In the genomic region with DNA sequence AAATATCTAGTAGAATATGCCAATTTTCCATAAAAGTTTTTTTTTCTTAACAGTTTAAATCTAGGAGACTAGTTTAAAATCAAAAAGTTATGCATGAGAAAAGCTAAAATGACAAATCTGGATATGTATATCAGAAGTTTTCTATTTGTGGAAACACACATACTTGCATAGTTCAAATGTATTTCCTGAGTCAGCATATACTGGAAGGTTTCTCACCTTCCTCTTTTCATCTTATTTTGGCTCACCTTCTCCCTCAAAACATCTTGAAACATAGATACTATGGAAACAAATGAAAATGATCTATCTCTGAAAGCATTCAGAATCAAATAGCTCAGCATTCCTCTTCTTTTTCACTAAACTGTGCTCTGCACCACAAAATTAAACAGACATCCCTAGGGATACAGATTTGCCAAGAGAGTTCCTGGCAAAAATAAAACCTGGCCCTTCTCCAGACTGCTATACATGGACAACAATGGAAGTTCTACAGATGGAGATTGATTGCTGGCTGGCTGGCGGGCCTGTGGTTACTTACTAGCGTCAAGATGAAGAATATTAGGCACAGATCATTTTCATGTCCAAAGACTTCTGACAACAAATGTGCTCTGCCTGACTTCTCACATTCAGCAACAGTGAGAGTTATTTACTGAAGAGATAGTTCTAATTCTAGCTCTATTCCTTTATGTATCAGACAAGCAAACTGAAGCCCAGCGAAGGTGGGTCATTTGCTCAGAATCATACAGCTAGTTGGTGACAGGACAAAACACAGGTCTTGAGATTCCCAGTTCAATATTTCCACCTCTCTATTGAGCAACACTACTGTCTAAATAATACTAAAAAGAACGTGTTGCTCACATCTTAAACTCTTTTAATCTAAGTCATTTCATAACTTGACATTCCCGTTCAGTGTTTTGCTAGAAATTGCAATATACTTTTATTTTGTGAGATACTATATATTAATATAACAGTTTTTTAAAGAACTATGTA, we compare ENCODE assay signal across 8 cellular contexts. TPM values are rescaled to one million over a fixed set of nuclear protein-coding genes. Genes with fewer than 3 reads are reported as not detected.
A peak's percentile ranks its signal among the peaks of the same experiment; 100 is the strongest.
DNase-seq lines count a peak whose midpoint lies in the region; ATAC-seq and TF ChIP-seq lines count a peak whose summit lies in the region.

No MANE protein-coding gene starts in this region.

- H3K27me3 Mint-ChIP-seq in HFFc6 (ENCODE audit: insufficient read depth): no peaks in the 10 kb centered on the region

- TF ChIP-seq CTCF in HFFc6 (IDR thresholded peaks at IDR 0.05) (no peak), cardiac muscle cell (IDR thresholded peaks at IDR 0.05; ENCODE audit: low read depth, low read length) (no peak)

- H3K27ac ChIP-seq in cardiac muscle cell: peak overlapping the region; percentile 59

- H3K4me1 ChIP-seq in cardiac muscle cell (ENCODE audit: low read depth): peaks cover 12% of the 10 kb centered on the region

- peak; percentile 39 for DNase-seq in HFFc6
- peak; percentile 75 for DNase-seq in SK-N-DZ (ENCODE audit: low spot score)
- peak in 1 of 2 donors; percentile 97 for DNase-seq in cardiac muscle cell (ENCODE audit: low read depth in 1 of 2, low spot score in 1 of 2)
- peak; percentile 90 for DNase-seq in stromal cell of bone marrow (ENCODE audit: low read depth)
- no peak for DNase-seq in AML-193 (lab: John Stamatoyannopoulos, UW)
- DNase-seq in islet precursor cell: no peak
- DNase-seq in activated gamma-delta T cell treated with Interleukin-2 at 50 U/mL for 16 hours: no peak

- no peaks in the 10 kb centered on the region for H3K36me3 Mint-ChIP-seq in HFFc6 (ENCODE audit: low read depth)

- no peak for ATAC-seq in GM21447 (IDR thresholded peaks at IDR 0.05; ENCODE audit: unreplicated experiment)

- H3K4me1 Mint-ChIP-seq in HFFc6 (ENCODE audit: low read depth): peaks cover 60% of the 10 kb centered on the region

- H3K4me3 Mint-ChIP-seq in HFFc6: peak overlapping the region; percentile 25; the same call in 1 of the 2 replicates

- H3K27me3 ChIP-seq in cardiac muscle cell: no peaks in the 10 kb centered on the region

- H3K27ac Mint-ChIP-seq in HFFc6: peak overlapping the region; percentile 68

- H3K9me3 ChIP-seq in cardiac muscle cell (ENCODE audit: low read depth): no peaks in the 10 kb centered on the region

- no peaks in the 10 kb centered on the region for H3K9me3 Mint-ChIP-seq in HFFc6

- H3K4me3 ChIP-seq in cardiac muscle cell: no peak overlapping the region

- no peaks in the 10 kb centered on the region for H3K36me3 ChIP-seq in cardiac muscle cell

RNA-seq across cellular contexts. Expression of gene DIPK1A, which starts 26.6 kb away (rescaled TPM):
- 10 to 100 TPM; 18.9 to 24.5 (median 21.9) TPM for total RNA-seq in HFFc6 (2021; fragmentation: NEBNext Ultra II Directional; extraction: Animal tissue kit (Norgen Biotek cat#: 25700))
- 8.2 and 10.8 TPM in 2 replicates for polyA plus RNA-seq in SK-N-DZ (2014; cell fraction: cytosol; rRNA removed)
- 3.0 and 6.4 TPM in 2 replicates for polyA plus RNA-seq in SK-N-DZ (2014; cell fraction: nucleus; rRNA removed)
- total RNA-seq in cardiac muscle cell: 7.0 and 7.7 TPM in 2 replicates
- 13.7 and 16.6 TPM in 2 replicates for polyA plus RNA-seq in cardiac muscle cell

Comparison
In these comparisons a context has a peak if more than half of its experiments do, and no peak if none do; other contexts are left out.
1. DNase-seq: peak in HFFc6 (single experiment), SK-N-DZ (single experiment) and stromal cell of bone marrow (single experiment); none in AML-193 (0 of 2), islet precursor cell (single experiment) and activated gamma-delta T cell treated with Interleukin-2 at 50 U/mL for 16 hours (single experiment).